12 cellular contexts compared by ENCODE assay signal in the genomic region with DNA sequence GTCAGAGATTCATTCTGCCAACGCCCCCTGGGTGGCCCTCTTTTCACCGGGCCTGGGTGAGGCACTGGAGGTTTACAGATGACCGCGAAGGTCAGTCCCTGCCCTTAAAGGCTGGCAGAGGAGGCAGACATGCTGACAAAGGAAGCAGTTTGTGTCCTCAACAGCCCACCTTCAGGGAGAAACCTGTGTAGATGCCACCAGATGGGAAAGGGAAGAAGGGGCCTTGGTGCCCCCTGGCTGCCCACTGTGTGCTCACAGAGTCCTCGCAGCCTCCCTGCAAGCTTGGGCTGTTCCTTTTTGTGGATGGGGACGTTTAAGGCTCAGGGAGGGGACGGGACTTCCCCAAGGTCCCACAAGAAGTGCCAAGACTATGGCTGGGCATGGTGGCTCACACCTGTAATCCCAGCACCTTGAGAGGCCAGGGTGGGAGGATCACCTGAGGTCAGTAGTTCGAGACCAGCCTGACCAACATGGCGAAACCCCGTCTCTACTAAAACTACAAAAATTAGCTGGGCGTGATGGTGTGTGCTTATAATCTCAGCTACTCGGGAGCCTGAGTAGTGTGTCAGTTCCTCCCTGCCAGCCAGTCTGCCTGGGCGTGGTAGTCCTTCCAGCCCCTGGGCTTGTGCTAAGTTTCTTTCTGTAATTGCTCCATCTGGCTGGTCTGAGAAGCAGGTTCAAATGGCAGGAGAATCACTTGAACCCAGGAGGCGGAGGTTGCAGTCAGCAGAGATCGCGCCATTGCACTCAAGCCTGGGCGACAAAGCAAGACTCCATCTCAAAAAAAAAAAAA. TPM values are rescaled to one million over a fixed set of nuclear protein-coding genes. Genes with fewer than 3 reads are reported as not detected.
DNase-seq lines count a peak whose midpoint lies in the region; FAIRE-seq and TF ChIP-seq lines count a peak whose summit lies in the region.
"Had no signal": no experiment of that assay in that cellular context is flagged by ENCODE, and none has a peak within 500 bp of the region (broad histone marks: within the 10 kb centered on the region; RNA-seq: fewer than 3 reads in every experiment).

No MANE protein-coding gene starts in this region.

- H3K9me3 Mint-ChIP-seq in endodermal cell (no peaks in the 10 kb centered on the region), osteocyte (ENCODE audit: unreplicated experiment) (no peaks in the 10 kb centered on the region)

- no peaks in the 10 kb centered on the region for H3K27me3 ChIP-seq in endodermal cell (ENCODE audit: control insufficient read depth, insufficient read depth, low read length, poor library complexity, severe bottlenecking)
- no peaks in the 10 kb centered on the region for H3K27me3 ChIP-seq in stomach
- H3K27me3 ChIP-seq: heart left ventricle had no signal

- no peak for TF ChIP-seq POLR2A in stomach (IDR thresholded peaks at IDR 0.05)

- H3K27ac ChIP-seq in endodermal cell (ENCODE audit: low read depth, low read length) (no peak overlapping the region), stomach (peak overlapping the region in 2 of 5 donors; percentile 31 to 51)

- intact Hi-C loops in stomach (cut with DNase I; ENCODE audit: low total_unique reads), result no loop called here

- no peak overlapping the region for H3K9ac ChIP-seq in endodermal cell (ENCODE audit: extremely low read depth, low read length, poor library complexity, severe bottlenecking)

- H3K9me3 ChIP-seq in endodermal cell (ENCODE audit: control insufficient read depth, low read length), result no peaks in the 10 kb centered on the region
- no peaks in the 10 kb centered on the region for H3K9me3 ChIP-seq in stomach
- H3K9me3 ChIP-seq: heart left ventricle had no signal

- peak; percentile 38 for DNase-seq in GM10266 (ENCODE audit: extremely low spot score)
- peak; percentile 5 for DNase-seq in RCC 7860 (ENCODE audit: low spot score)
- DNase-seq in endodermal cell, result no peak
- no peak for DNase-seq in osteocyte (ENCODE audit: extremely low spot score, unreplicated experiment)
- no peak for DNase-seq in stomach
- no peak for DNase-seq in activated CD8-positive, alpha-beta memory T cell treated with anti-CD3 and anti-CD28 coated beads, Interleukin-2, amount 50 U/mL, for 48 hours
- DNase-seq in NCI-H2081 (lab: John Stamatoyannopoulos, UW), result no peak
- DNase-seq in COLO668 (lab: John Stamatoyannopoulos, UW; ENCODE audit: unreplicated experiment), result no peak
- DNase-seq: DMS53, heart left ventricle, midbrain, NCI-H526 treated with DMSO at 0.1 percent for 48 hours had no signal

- H3K4me3 Mint-ChIP-seq in endodermal cell (no peak overlapping the region), osteocyte (ENCODE audit: unreplicated experiment) (peak overlapping the region; percentile 42)

- H3K27ac Mint-ChIP-seq in endodermal cell (no peak overlapping the region), osteocyte (ENCODE audit: unreplicated experiment) (peak overlapping the region; percentile 82)

- H3K4me1 ChIP-seq in endodermal cell (ENCODE audit: control insufficient read depth, insufficient read depth, low read length) (no peaks in the 10 kb centered on the region), stomach (peaks cover 64 to 100% (median 90%) of the 10 kb centered on the region in 4 donors)

- H3K4me3 ChIP-seq in endodermal cell (ENCODE audit: low read length) (no peak overlapping the region), stomach (no peak overlapping the region)
- H3K4me3 ChIP-seq: heart left ventricle had no signal

- no peaks in the 10 kb centered on the region for H3K27me3 Mint-ChIP-seq in endodermal cell (ENCODE audit: insufficient read depth)
- no peaks in the 10 kb centered on the region for H3K27me3 Mint-ChIP-seq in osteocyte (ENCODE audit: unreplicated experiment)

- H3K4me1 Mint-ChIP-seq in endodermal cell, result no peaks in the 10 kb centered on the region
- H3K4me1 Mint-ChIP-seq in osteocyte (ENCODE audit: unreplicated experiment), result peaks cover 84% of the 10 kb centered on the region

- H3K36me3 Mint-ChIP-seq in endodermal cell (ENCODE audit: low read depth) (no peaks in the 10 kb centered on the region), osteocyte (ENCODE audit: unreplicated experiment) (peaks cover 11% of the 10 kb centered on the region)

- peak; percentile 58 for TF ChIP-seq CTCF in GM10266 (IDR thresholded peaks at IDR 0.05; ENCODE audit: control insufficient read depth, insufficient read depth, low read depth, missing control alignments)
- peak; percentile 44 for TF ChIP-seq CTCF in endodermal cell (conservative IDR thresholded peaks at IDR 0.05)
- TF ChIP-seq CTCF in osteocyte (IDR thresholded peaks at IDR 0.05), result peak; percentile 26
- peak in 1 of 7 experiments; percentile 30 for TF ChIP-seq CTCF in stomach (IDR thresholded peaks at IDR 0.05)

- peaks cover 3% of the 10 kb centered on the region for H3K36me3 ChIP-seq in endodermal cell (ENCODE audit: control insufficient read depth, insufficient read depth, low read length)
- H3K36me3 ChIP-seq in stomach, result peaks cover 0 to 7% (median 4%) of the 10 kb centered on the region in 4 donors

- TF ChIP-seq EP300 in stomach (IDR thresholded peaks at IDR 0.05), result no peak

- FAIRE-seq in RCC 7860 (lab: Jason Lieb, UNC), result no peak

- 89 to 94% methylated on average over 13 to 17 of the region's 17 CpGs for WGBS in endodermal cell (ENCODE audit: insufficient coverage in 1 of 2, insufficient read length in 1 of 2), 2 experiments
- 72 to 76% (median 74%) methylated on average over 17 of the region's 17 CpGs for WGBS in stomach, 5 donors

RNA-seq across cellular contexts. Expression of a gene that starts 36.2 kb away (rescaled TPM):
- 10 to 100 TPM; 17.1 to 32.5 TPM for total RNA-seq in endodermal cell
- polyA plus RNA-seq in endodermal cell (2013, experiment 1 of 2), result 18.7 TPM
- polyA plus RNA-seq in endodermal cell (2013, experiment 2 of 2), result 19.7 TPM
- total RNA-seq in osteocyte, result 111 and 115 TPM in 2 replicates
- 10 to 100 TPM; 24.5 to 76.8 (median 35.6) TPM for total RNA-seq in stomach
- 10 to 100 TPM in 2 of 3 donors, 1 to 10 TPM in 1; 6.0 to 18.9 (median 18.3) TPM for polyA plus RNA-seq in stomach

Comparison
In these comparisons a context has a peak if more than half of its experiments do, and no peak if none do; other contexts are left out.
1. DNase-seq: peak in GM10266 (single experiment) and RCC 7860 (single experiment); none in endodermal cell (single experiment), osteocyte (single experiment), stomach (single experiment), activated CD8-positive, alpha-beta memory T cell treated with anti-CD3 and anti-CD28 coated beads, Interleukin-2, amount 50 U/mL, for 48 hours (single experiment), NCI-H2081 (0 of 2) and COLO668 (single experiment).